Comparison of ENCODE assay signal across 8 cellular contexts in genomic region chr5:43602456-43602817, GRCh38. TPM values are rescaled to one million over a fixed set of nuclear protein-coding genes. Genes with fewer than 3 reads are reported as not detected.
A peak's percentile ranks its signal among the peaks of the same experiment; 100 is the strongest.
DNase-seq lines count a peak whose midpoint lies in the region; ATAC-seq lines count a peak whose summit lies in the region.

No MANE protein-coding gene starts in this region.

- H3K9me3 ChIP-seq in SJCRH30 (replicated peaks) = no peaks in the 10 kb centered on the region
- no peaks in the 10 kb centered on the region for H3K9me3 ChIP-seq in iPS-18a (ENCODE audit: control insufficient read depth, low read depth, low read length)
- H3K9me3 ChIP-seq in skeletal muscle satellite cell (replicated peaks; ENCODE audit: low read length) = no peaks in the 10 kb centered on the region

- H3K9ac ChIP-seq in iPS-18a (ENCODE audit: low read length) (peak overlapping the region; percentile 89), skeletal muscle satellite cell (ENCODE audit: low read depth, low read length) (peak overlapping the region; percentile 94)

- H3K4me1 ChIP-seq in SJCRH30 (peaks cover 15% of the 10 kb centered on the region), iPS-18a (ENCODE audit: control insufficient read depth, low read depth, low read length) (peaks cover 15% of the 10 kb centered on the region), skeletal muscle satellite cell (ENCODE audit: control insufficient read depth, insufficient read depth, low read length) (peaks cover 15% of the 10 kb centered on the region)

- H3K27ac ChIP-seq in SJCRH30 = peak overlapping the region; percentile 98
- H3K27ac ChIP-seq in iPS-18a (ENCODE audit: low read length) = peak overlapping the region; percentile 74

- peak; percentile 64 for DNase-seq in COLO668 (lab: John Stamatoyannopoulos, UW; ENCODE audit: unreplicated experiment)
- peak; percentile 62 for DNase-seq in LHCN-M2 (ENCODE audit: low read depth)
- DNase-seq in SJCRH30 = peak; percentile 84 to 88
- peak; percentile 33 to 69 for DNase-seq in T47D (ENCODE audit: low read depth in 1 of 2, low spot score in 1 of 2)

- H3K4me3 ChIP-seq in SJCRH30 (peak overlapping the region; percentile 90), iPS-18a (ENCODE audit: low read length) (peak overlapping the region; percentile 90), skeletal muscle satellite cell (ENCODE audit: low read length) (peak overlapping the region; percentile 96)

- in situ Hi-C loops in T47D (cut with HindIII; ENCODE audit: low pct_unique_long_range_greater_than_20kb, low sequenced_read_pairs) = no loop called here

- peaks cover 4% of the 10 kb centered on the region for H3K36me3 ChIP-seq in SJCRH30
- no peaks in the 10 kb centered on the region for H3K36me3 ChIP-seq in iPS-18a (ENCODE audit: control insufficient read depth, low read depth, low read length)
- H3K36me3 ChIP-seq in skeletal muscle satellite cell (ENCODE audit: insufficient read depth, low read length) = no peaks in the 10 kb centered on the region

- peak overlapping the region; percentile 100 for H3K4me2 ChIP-seq in skeletal muscle satellite cell (ENCODE audit: low read length)

- H3K27me3 ChIP-seq in SJCRH30 = no peaks in the 10 kb centered on the region
- H3K27me3 ChIP-seq in iPS-18a (ENCODE audit: control insufficient read depth, insufficient read depth, low read length) = peaks cover 13% of the 10 kb centered on the region
- no peaks in the 10 kb centered on the region for H3K27me3 ChIP-seq in skeletal muscle satellite cell (ENCODE audit: control insufficient read depth, insufficient read depth, low read length)

- ATAC-seq in GM21360 (IDR thresholded peaks at IDR 0.05; ENCODE audit: unreplicated experiment) (peak; percentile 20), HG03097 (IDR thresholded peaks at IDR 0.05; ENCODE audit: low FRiP score, unreplicated experiment) (no peak)

RNA-seq across cellular contexts. Expression of gene NNT, which starts 0.5 kb away (rescaled TPM):
- 70.3 and 92.1 TPM in 2 replicates for total RNA-seq in LHCN-M2 (2014; rRNA removed)
- polyA plus RNA-seq in LHCN-M2 (2012) = 31.4 TPM
- 122 and 130 TPM in 2 replicates for total RNA-seq in SJCRH30 (2014; rRNA removed; shearing (Covaris generic))
- total RNA-seq in skeletal muscle satellite cell (2012; rRNA removed) = 32.3 and 45.9 TPM in 2 replicates

RNA-seq across cellular contexts. Expression of gene PAIP1, which starts 45.6 kb away (rescaled TPM):
- 129 and 135 TPM in 2 replicates for total RNA-seq in LHCN-M2 (2014; rRNA removed)
- polyA plus RNA-seq in LHCN-M2 (2012) = 53.1 TPM
- total RNA-seq in SJCRH30 (2014; rRNA removed; shearing (Covaris generic)) = 160 and 162 TPM in 2 replicates
- total RNA-seq in skeletal muscle satellite cell (2012; rRNA removed) = 64.1 and 77.1 TPM in 2 replicates
